8 cellular contexts compared by ENCODE assay signal in the genomic region with DNA sequence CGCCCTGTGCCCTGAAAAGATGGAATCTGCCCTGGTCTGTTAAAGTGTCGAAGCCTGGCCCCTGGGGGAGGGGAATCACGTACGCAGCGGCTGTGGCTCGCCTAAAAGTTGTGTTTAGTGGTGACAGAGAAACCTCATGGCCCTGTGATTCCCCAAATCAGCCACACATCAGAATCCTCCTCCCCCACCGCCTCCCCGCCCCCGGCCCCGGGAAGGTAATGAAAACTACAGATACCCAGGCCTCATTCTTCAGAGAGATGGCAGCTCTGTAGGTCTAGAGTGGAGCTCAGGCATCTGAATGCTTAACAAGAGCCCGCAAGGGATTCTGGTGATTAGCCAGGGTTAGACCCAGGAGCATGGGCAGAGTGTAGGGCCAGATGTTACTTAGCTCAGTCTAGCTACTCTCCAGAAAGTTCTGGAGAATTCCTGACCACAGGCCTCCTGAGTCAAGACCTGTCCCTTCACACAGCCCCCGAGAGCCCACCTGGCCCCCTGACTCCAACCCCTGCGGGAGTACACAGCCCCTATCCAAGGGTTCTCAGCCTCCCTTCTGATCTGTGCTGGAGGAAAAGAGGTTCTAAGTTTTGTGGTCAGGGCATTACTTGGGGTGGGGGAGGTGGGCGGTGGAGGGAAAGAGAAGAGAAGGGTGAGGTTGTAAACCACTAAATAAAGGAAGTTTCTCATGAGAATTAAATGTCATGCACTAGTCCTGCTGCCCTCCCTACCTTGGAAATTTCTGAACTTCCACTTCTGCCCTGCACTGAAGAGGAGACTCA.
DNase-seq lines count a peak whose midpoint lies in the region; ATAC-seq, FAIRE-seq and TF ChIP-seq lines count a peak whose summit lies in the region.

No MANE protein-coding gene starts in this region.

- peak overlapping the region; percentile 93 for H3K18ac ChIP-seq in H1 (ENCODE audit: extremely low read depth, low read length)

- H3K79me1 ChIP-seq in H1 (ENCODE audit: low read depth, low read length): no peaks in the 10 kb centered on the region

- no peaks in the 10 kb centered on the region for H3K9me3 ChIP-seq in H1 (ENCODE audit: insufficient read depth in 2 of 2, low read depth in 1 of 2, low read length in 1 of 2)

- POLR2A ChIA-PET in H1 (lab: Charles Lee; ENCODE audit: partially characterized antibody): interaction anchor here (0.8 to 2.0 kb wide), 6 partner anchors 9 to 92 kb away, joined by 3 to 12 read pairs (median 3); no protein-coding TSS in a partner anchor

- WGBS in H1 (ENCODE audit: extremely low coverage in 1 of 2, insufficient coverage in 1 of 2, insufficient read length in 1 of 2, insufficient replicate concordance in 2 of 2, low coverage in 1 of 2, low lambda C conversion rate in 2 of 2, missing lambda C conversion rate in 1 of 2), 2 experiments: 89% methylated on average over 7 of the region's 14 CpGs; no CpG with 5 or more reads in 1 of the 2 experiments

- H3K36me3 ChIP-seq in H1 (ENCODE audit: control insufficient read depth in 2 of 4, insufficient read depth in 4 of 4, low read length in 3 of 4): no peaks in the 10 kb centered on the region

- H2BK120ac ChIP-seq in H1 (replicated peaks; ENCODE audit: low read depth, low read length): peak overlapping the region; percentile 85

- peak; percentile 44 for DNase-seq in activated CD4-positive, alpha-beta T cell treated with anti-CD3 and anti-CD28 coated beads, Interleukin-2, amount 50 U/mL, for 1 hour
- DNase-seq in H1 (ENCODE audit: low read depth in 1 of 2, low spot score in 2 of 2): no peak
- no peak for DNase-seq in skeletal muscle cell (ENCODE audit: low read depth)
- DNase-seq in occipital lobe (lab: John Stamatoyannopoulos, UW): no peak
- DNase-seq in posterior cingulate gyrus: no peak
- no peak for DNase-seq in NCI-H1417 (lab: John Stamatoyannopoulos, UW)

- peak overlapping the region; percentile 85 for H2AK5ac ChIP-seq in H1 (ENCODE audit: low read depth, low read length)

- H2BK20ac ChIP-seq in H1 (ENCODE audit: low read length): peak overlapping the region; percentile 98

- peak overlapping the region; percentile 87 for H4K91ac ChIP-seq in H1 (replicated peaks; ENCODE audit: insufficient read length, low read length)

- TF ChIP-seq EP300 in H1 (IDR thresholded peaks at IDR 0.05; ENCODE audit: borderline replicate concordance in 1 of 2, low read depth in 2 of 2, low read length in 2 of 2): no peak

- ATAC-seq in GM19351 (IDR thresholded peaks at IDR 0.05; ENCODE audit: unreplicated experiment) (peak; percentile 23), HG03521 (IDR thresholded peaks at IDR 0.05; ENCODE audit: unreplicated experiment) (peak; percentile 18)

- H3K4me1 ChIP-seq in H1 (replicated peaks in 1 of 4; ENCODE audit: control insufficient read depth in 3 of 4, insufficient read depth in 4 of 4, low read length in 3 of 4): peaks cover 20 to 37% (median 28%) of the 10 kb centered on the region in 4 experiments

- no peak overlapping the region for H3K14ac ChIP-seq in H1 (ENCODE audit: insufficient read length)

- 0 out of 2 replicates have a peak overlapping the region, but pooled peaks have one; percentile 38 for H4K8ac ChIP-seq in H1 (ENCODE audit: extremely low read depth, insufficient read depth, low read length)

- H2AFZ ChIP-seq in H1 (ENCODE audit: low read length): no peak overlapping the region

- peak overlapping the region; percentile 94 for H2BK12ac ChIP-seq in H1 (ENCODE audit: low read depth, low read length)

- H3K4me3 ChIP-seq in H1 (ENCODE audit: extremely low read depth in 1 of 4, insufficient read depth in 2 of 4, low read depth in 3 of 4, low read length in 4 of 4): no peak overlapping the region; a peak in 1 of 8 replicates
- H3K4me3 ChIP-seq in skeletal muscle cell (ENCODE audit: low read depth, low read length): peak overlapping the region; percentile 45

- peak overlapping the region; percentile 70 for H3K4ac ChIP-seq in H1 (replicated peaks; ENCODE audit: insufficient read length, low read depth, low read length)

- no peaks in the 10 kb centered on the region; the same call in 1 of the 2 replicates for H3K23me2 ChIP-seq in H1 (ENCODE audit: low read depth, low read length)

- peak overlapping the region; percentile 82; the same call in 1 of the 2 replicates for H2BK5ac ChIP-seq in H1 (ENCODE audit: low read depth, low read length)

- CTCF ChIA-PET in H1 (lab: Charles Lee; ENCODE audit: partially characterized antibody): interaction anchor here (0.6 to 1.6 kb wide), 7 partner anchors 7 to 122 kb away, joined by 3 to 4 read pairs (median 3); no protein-coding TSS in a partner anchor

- no peak overlapping the region; a peak in 1 of 4 replicates for H3K4me2 ChIP-seq in H1 (ENCODE audit: insufficient read depth in 1 of 2, low read depth in 2 of 2, low read length in 2 of 2)

- peaks cover 0 to 3% (median 2%) of the 10 kb centered on the region in 4 experiments; a peak in 2 of 7 replicates for H3K27me3 ChIP-seq in H1 (replicated peaks in 1 of 4; ENCODE audit: control insufficient read depth in 3 of 4, extremely low read depth in 1 of 4, insufficient read depth in 3 of 4, low read length in 3 of 4)

- H3K9ac ChIP-seq in H1 (replicated peaks in 1 of 4; ENCODE audit: extremely low read depth in 1 of 4, low read depth in 3 of 4, low read length in 3 of 4): no peak overlapping the region

- FAIRE-seq in H1 (lab: Jason Lieb, UNC): no peak

- intact Hi-C loops in posterior cingulate gyrus (cut with DNase I): no loop called here

- TF ChIP-seq POLR2A in H1 (IDR thresholded peaks at IDR 0.05; ENCODE audit: control extremely low read depth in 1 of 2, low read depth in 2 of 2, low read length in 2 of 2): no peak

- no peak for TF ChIP-seq CTCF in H1 (IDR thresholded peaks at IDR 0.05; ENCODE audit: control extremely low read depth in 1 of 3, insufficient read depth in 1 of 3, low read depth in 1 of 3, low read length in 3 of 3)

- no peak overlapping the region for H3K23ac ChIP-seq in H1 (ENCODE audit: insufficient read length)

- no peaks in the 10 kb centered on the region for H4K20me1 ChIP-seq in H1 (replicated peaks in 1 of 2; ENCODE audit: control insufficient read depth in 1 of 2, insufficient read depth in 2 of 2, low read length in 2 of 2)

- TF ChIP-seq RAD21 in H1 (IDR thresholded peaks at IDR 0.05 in 1 of 2, conservative IDR thresholded peaks at IDR 0.05 in 1 of 2; ENCODE audit: low read depth in 2 of 2, low read length in 2 of 2): no peak

- H3K27ac ChIP-seq in H1 (ENCODE audit: low read depth, low read length): no peak overlapping the region

- H2BK15ac ChIP-seq in H1 (ENCODE audit: low read length): no peak overlapping the region

- no peak overlapping the region for H3K56ac ChIP-seq in H1 (replicated peaks; ENCODE audit: insufficient read length, low read depth, low read length)

- no peak overlapping the region for H4K5ac ChIP-seq in H1 (ENCODE audit: insufficient read length, low read depth, low read length)

- no peaks in the 10 kb centered on the region for H3K79me2 ChIP-seq in H1 (ENCODE audit: control insufficient read depth in 1 of 2, insufficient read depth in 2 of 2, low read length in 2 of 2)

TF ChIP-seq in H1, 55 proteins besides CTCF, POLR2A, EP300 and RAD21:
- TF ChIP-seq GTF2F1 (IDR thresholded peaks at IDR 0.05; ENCODE audit: borderline replicate concordance, low read depth, low read length) (no peak), BCL11A (IDR thresholded peaks at IDR 0.05; ENCODE audit: low read depth in 2 of 2, low read length in 2 of 2) (no peak), YY1 (IDR thresholded peaks at IDR 0.05; ENCODE audit: low read depth, low read length) (no peak), CHD1 (IDR thresholded peaks at IDR 0.05; ENCODE audit: low read depth, low read length) (no peak), TAF7 (optimal IDR thresholded peaks at IDR 0.05; ENCODE audit: borderline replicate concordance, low read depth, low read length) (no peak), SP2 (IDR thresholded peaks at IDR 0.05; ENCODE audit: low read length) (no peak)
